ENCODE assay signal across 1 cellular context in genomic region chr11:9573775-9574555, GRCh38.
TF ChIP-seq lines count a peak whose summit lies in the region.

No MANE protein-coding gene starts in this region.

TF ChIP-seq in GM23338, 12 proteins besides CTCF, POLR2A, EP300 and RAD21 (continued from another document):
- TF ChIP-seq ZNF462 (CRISPR knock-in tag; IDR thresholded peaks at IDR 0.05) (no peak), EZH2 (IDR thresholded peaks at IDR 0.05; ENCODE audit: low read depth, unreplicated experiment) (no peak), ETS1 (IDR thresholded peaks at IDR 0.05) (no peak), ZNF331 (CRISPR knock-in tag; IDR thresholded peaks at IDR 0.05; ENCODE audit: low read depth) (no peak), POLR2AphosphoS5 (IDR thresholded peaks at IDR 0.05; ENCODE audit: low read depth) (no peak; the same call in 1 of the 2 replicates), JUNB (IDR thresholded peaks at IDR 0.05; ENCODE audit: unreplicated experiment) (no peak), CREB1 (CRISPR knock-in tag; IDR thresholded peaks at IDR 0.05; ENCODE audit: low read depth) (no peak), NANOG (IDR thresholded peaks at IDR 0.05; ENCODE audit: borderline replicate concordance) (no peak)
